In the genomic region with DNA sequence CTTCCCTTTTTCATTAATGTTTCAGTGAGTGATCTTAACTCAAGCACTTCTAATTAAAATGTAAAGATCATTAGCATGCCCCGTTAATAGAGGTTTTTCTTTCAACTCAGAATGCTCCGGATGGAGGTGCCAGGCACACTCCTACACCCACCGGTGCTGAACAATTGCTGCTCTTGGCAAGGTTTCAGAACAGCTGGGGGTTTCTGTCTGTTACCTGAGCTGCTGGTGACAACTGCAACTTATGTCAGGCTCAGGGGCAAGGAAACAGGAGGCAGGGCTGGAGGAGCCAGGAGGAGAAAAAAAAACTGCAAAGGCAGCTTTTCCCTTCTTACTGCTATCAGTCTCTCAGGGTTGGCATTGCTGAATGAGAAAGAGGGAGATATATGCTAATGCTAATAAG, we compare ENCODE assay signal across 17 cellular contexts.
DNase-seq lines count a peak whose midpoint lies in the region; ATAC-seq and TF ChIP-seq lines count a peak whose summit lies in the region.
"Had no signal": no experiment of that assay in that cellular context is flagged by ENCODE, and none has a peak within 500 bp of the region (broad histone marks: within the 10 kb centered on the region; RNA-seq: fewer than 3 reads in every experiment).

No MANE protein-coding gene starts in this region.

- H3K27me3 ChIP-seq in breast epithelium = no peaks in the 10 kb centered on the region
- H3K27me3 ChIP-seq in gastroesophageal sphincter = no peaks in the 10 kb centered on the region
- H3K27me3 ChIP-seq: hepatocyte, upper lobe of right lung had no signal

- TF ChIP-seq POLR2A in breast epithelium (IDR thresholded peaks at IDR 0.05) (no peak), gastroesophageal sphincter (IDR thresholded peaks at IDR 0.05) (no peak)

- 58 to 64% methylated on average over 2 to 3 of the region's 3 CpGs for WGBS in gastroesophageal sphincter (ENCODE audit: low coverage in 1 of 2), 2 donors

- ATAC-seq in HG03432 (IDR thresholded peaks at IDR 0.05; ENCODE audit: unreplicated experiment) (no peak), gastroesophageal sphincter (no peak)
- ATAC-seq: stimulated activated naive B cell treated with anti-CD40 and anti-IgM and Interleukin-4, amounts not matched to agents 10 μg/mL and 1 μg/mL and 100 μg/mL, for 72 hours; upper lobe of right lung had no signal

- H3K4me1 Mint-ChIP-seq in MCF 10A (ENCODE audit: insufficient read depth, unreplicated experiment) (no peaks in the 10 kb centered on the region), glutamatergic neuron (ENCODE audit: low read depth, unreplicated experiment) (peaks cover 5% of the 10 kb centered on the region), HFFc6 (ENCODE audit: low read depth) (no peaks in the 10 kb centered on the region)
- H3K4me1 Mint-ChIP-seq: stimulated activated naive B cell treated with anti-CD40 and anti-IgM and Interleukin-4, amounts not matched to agents 10 μg/mL and 1 μg/mL and 100 μg/mL, for 72 hours had no signal

- H3K27ac Mint-ChIP-seq in MCF 10A (ENCODE audit: low read depth, unreplicated experiment) (no peak overlapping the region), glutamatergic neuron (ENCODE audit: unreplicated experiment) (peak overlapping the region; percentile 48), HFFc6 (no peak overlapping the region)
- H3K27ac Mint-ChIP-seq: stimulated activated naive B cell treated with anti-CD40 and anti-IgM and Interleukin-4, amounts not matched to agents 10 μg/mL and 1 μg/mL and 100 μg/mL, for 72 hours had no signal

- TF ChIP-seq CTCF in MCF 10A (IDR thresholded peaks at IDR 0.05; ENCODE audit: unreplicated experiment) (no peak), breast epithelium (IDR thresholded peaks at IDR 0.05) (no peak), glutamatergic neuron (IDR thresholded peaks at IDR 0.05; ENCODE audit: partially characterized antibody, unreplicated experiment) (no peak), HFFc6 (IDR thresholded peaks at IDR 0.05) (no peak), gastroesophageal sphincter (IDR thresholded peaks at IDR 0.05) (no peak)

- intact Hi-C loops in MCF 10A (cut with micrococcal nuclease) (no loop called here), breast epithelium (cut with DNase I; ENCODE audit: low total_unique reads) (no loop called here)

- H3K4me3 ChIP-seq in breast epithelium = no peak overlapping the region
- no peak overlapping the region for H3K4me3 ChIP-seq in gastroesophageal sphincter
- H3K4me3 ChIP-seq: hepatocyte, upper lobe of right lung had no signal

- H3K4me1 ChIP-seq in breast epithelium (no peaks in the 10 kb centered on the region), gastroesophageal sphincter (no peaks in the 10 kb centered on the region)
- H3K4me1 ChIP-seq: upper lobe of right lung had no signal

- no peaks in the 10 kb centered on the region for H3K27me3 Mint-ChIP-seq in MCF 10A (ENCODE audit: insufficient read depth, unreplicated experiment)
- H3K27me3 Mint-ChIP-seq in glutamatergic neuron (ENCODE audit: unreplicated experiment) = peaks cover 1% of the 10 kb centered on the region
- no peaks in the 10 kb centered on the region; the same call in 1 of the 2 replicates for H3K27me3 Mint-ChIP-seq in HFFc6 (ENCODE audit: insufficient read depth)

- H3K9me3 Mint-ChIP-seq in MCF 10A (ENCODE audit: unreplicated experiment) (no peaks in the 10 kb centered on the region), glutamatergic neuron (ENCODE audit: unreplicated experiment) (no peaks in the 10 kb centered on the region), HFFc6 (peaks cover 28% of the 10 kb centered on the region)

- POLR2A ChIA-PET in MCF 10A (lab: Yijun Ruan, JAX) = no interaction called here

- H3K36me3 Mint-ChIP-seq in MCF 10A (ENCODE audit: insufficient read depth, unreplicated experiment) = peaks cover 5% of the 10 kb centered on the region
- H3K36me3 Mint-ChIP-seq in glutamatergic neuron (ENCODE audit: unreplicated experiment) = no peaks in the 10 kb centered on the region
- H3K36me3 Mint-ChIP-seq in HFFc6 (ENCODE audit: low read depth) = no peaks in the 10 kb centered on the region
- H3K36me3 Mint-ChIP-seq: stimulated activated naive B cell treated with anti-CD40 and anti-IgM and Interleukin-4, amounts not matched to agents 10 μg/mL and 1 μg/mL and 100 μg/mL, for 72 hours had no signal

- CTCF ChIA-PET in MCF 10A (lab: Yijun Ruan, JAX) = no interaction called here

- no TSS peak for BruUV-seq in MCF 10A (replicated peaks; lab: Mats Ljungman, UMichigan)

- H3K9me3 ChIP-seq in breast epithelium (no peaks in the 10 kb centered on the region), gastroesophageal sphincter (no peaks in the 10 kb centered on the region)
- H3K9me3 ChIP-seq: upper lobe of right lung had no signal

- H3K4me3 Mint-ChIP-seq in MCF 10A (ENCODE audit: unreplicated experiment) (no peak overlapping the region), glutamatergic neuron (ENCODE audit: unreplicated experiment) (no peak overlapping the region), HFFc6 (no peak overlapping the region)
- H3K4me3 Mint-ChIP-seq: stimulated activated naive B cell treated with anti-CD40 and anti-IgM and Interleukin-4, amounts not matched to agents 10 μg/mL and 1 μg/mL and 100 μg/mL, for 72 hours had no signal

- TF ChIP-seq EP300 in gastroesophageal sphincter (IDR thresholded peaks at IDR 0.05) = no peak

- H3K27ac ChIP-seq in breast epithelium (no peak overlapping the region), gastroesophageal sphincter (no peak overlapping the region)
- H3K27ac ChIP-seq: C4-2B, hepatocyte, upper lobe of right lung had no signal

- no peaks in the 10 kb centered on the region for H3K36me3 ChIP-seq in breast epithelium
- no peaks in the 10 kb centered on the region for H3K36me3 ChIP-seq in gastroesophageal sphincter
- H3K36me3 ChIP-seq: upper lobe of right lung had no signal

- peak; percentile 3 for DNase-seq in MCF 10A (ENCODE audit: unreplicated experiment)
- no peak for DNase-seq in breast epithelium (ENCODE audit: low spot score in 2 of 2)
- DNase-seq in NCI-H2171 treated with DMSO at 0.1 percent for 48 hours (lab: John Stamatoyannopoulos, UW) = peak; percentile 92
- peak; percentile 19 for DNase-seq in glutamatergic neuron
- no peak for DNase-seq in activated CD4-positive, alpha-beta T cell treated with anti-CD3 and anti-CD28 coated beads for 1 hour
- no peak for DNase-seq in HFFc6
- DNase-seq: activated CD4-positive, alpha-beta T cell treated with anti-CD3 and anti-CD28 coated beads, Interleukin-2, amount 50 U/mL, for 48 hours; activated naive CD4-positive, alpha-beta T cell treated with anti-CD3 and anti-CD28 coated beads, Interleukin-2, amount 50 U/mL, for 16 hours; activated T-cell treated with anti-CD3 and anti-CD28 coated beads, Interleukin-2, amount 50 U/mL, for 1 hour; NCI-H2227 treated with DMSO at 0.1 percent for 48 hours; retina; stimulated activated naive B cell treated with anti-CD40 and anti-IgM and Interleukin-4, amounts not matched to agents 10 μg/mL and 1 μg/mL and 100 μg/mL, for 72 hours; upper lobe of right lung had no signal

Comparison
In these comparisons a context has a peak if more than half of its experiments do, and no peak if none do; other contexts are left out.
1. DNase-seq: peak in MCF 10A (single experiment), NCI-H2171 treated with DMSO at 0.1 percent for 48 hours (single experiment) and glutamatergic neuron (single experiment); none in breast epithelium (0 of 2), activated CD4-positive, alpha-beta T cell treated with anti-CD3 and anti-CD28 coated beads for 1 hour (single experiment) and HFFc6 (single experiment).